In the genomic region with DNA sequence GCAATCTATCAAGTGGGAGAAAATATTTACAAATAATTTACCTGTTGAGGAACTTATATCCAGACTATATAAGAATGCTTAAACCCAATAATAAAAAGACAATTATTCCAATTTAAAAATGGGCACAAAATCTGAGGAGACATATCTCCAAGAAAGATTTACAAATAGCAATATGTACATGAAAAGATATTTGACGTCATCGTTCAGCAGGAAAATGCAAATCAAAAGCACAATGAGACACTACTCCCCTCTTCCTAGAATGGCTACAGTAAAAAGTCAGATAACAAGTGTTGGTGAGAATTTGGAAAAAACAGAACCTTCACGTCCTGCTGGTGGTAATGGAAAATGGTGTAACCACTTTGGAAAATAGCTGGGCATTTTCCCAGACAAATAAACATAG, we compare ENCODE assay signal across 7 cellular contexts.
"Had no signal": no experiment of that assay in that cellular context is flagged by ENCODE, and none has a peak within 500 bp of the region (broad histone marks: within the 10 kb centered on the region; RNA-seq: fewer than 3 reads in every experiment).

No MANE protein-coding gene starts in this region.

- H3K27ac ChIP-seq: HL-60, KMS-11 had no signal

- H3K4me3 ChIP-seq: K562 had no signal

- H3K4me2 ChIP-seq: KMS-11 had no signal

- DNase-seq: IMR-90, KBM-7, KG1 had no signal

- H3K9ac ChIP-seq: KMS-11 had no signal

- ATAC-seq: K562 had no signal

- FAIRE-seq: HTR-8/SVneo, K562 had no signal
